Comparison of ENCODE assay signal across 30 cellular contexts in genomic region chr13:61670384-61671161, GRCh38.
"Had no signal": no experiment of that assay in that cellular context is flagged by ENCODE, and none has a peak within 500 bp of the region (broad histone marks: within the 10 kb centered on the region; RNA-seq: fewer than 3 reads in every experiment).

No MANE protein-coding gene starts in this region.

- H3K9ac ChIP-seq: KMS-11 had no signal

- ATAC-seq: activated CD8-positive, alpha-beta T cell treated with anti-CD3 and anti-CD28 coated beads for 36 hours; activated naive CD4-positive, alpha-beta T cell treated with anti-CD3 and anti-CD28 coated beads, Interleukin-2, amount 50 U/mL, for 72 hours; activated naive CD8-positive, alpha-beta T cell treated with anti-CD3 and anti-CD28 coated beads, Interleukin-2, amount 50 U/mL, for 24 hours; activated T-cell treated with anti-CD3 and anti-CD28 coated beads, Interleukin-2, amount 50 U/mL, for 72 hours; activated T-helper 17 cell treated with anti-CD3 and anti-CD28 coated beads, Interleukin-2, amount 50 U/mL, for 72 hours; PC-3 had no signal

- H3K9me3 ChIP-seq: Peyer's patch had no signal

- H3K27ac ChIP-seq: KMS-11, Peyer's patch, SK-N-MC had no signal

- H3K4me3 ChIP-seq: Peyer's patch, SK-N-MC had no signal

- H3K27ac Mint-ChIP-seq: activated CD4-positive, alpha-beta T cell treated with anti-CD3 and anti-CD28 coated beads, Interleukin-2, amount 10 ng/mL, durations not matched to agents 24 days and 14 days; activated CD8-positive, alpha-beta T cell treated with anti-CD3 and anti-CD28 coated beads for 36 hours; activated naive CD4-positive, alpha-beta T cell treated with anti-CD3 and anti-CD28 coated beads, Interleukin-2, amount 50 U/mL, for 72 hours; activated naive CD8-positive, alpha-beta T cell treated with anti-CD3 and anti-CD28 coated beads, Interleukin-2, amount 50 U/mL, for 24 hours; activated T-cell treated with anti-CD3 and anti-CD28 coated beads, Interleukin-2, amount 50 U/mL, for 72 hours; activated T-helper 17 cell treated with anti-CD3 and anti-CD28 coated beads, Interleukin-2, amount 50 U/mL, for 72 hours; brain; T-helper 1 cell treated with Interleukin-12 subunit alpha and Interleukin-12 subunit beta and Interleukin-4 antibody, amounts not matched to agents 30 μg/mL and 1 μg/mL, for 36 hours; T-helper 2 cell treated with Interferon-gamma antibody and Interleukin-4, amounts not matched to agents 5 μg/mL and 100 μg/mL, for 36 hours had no signal

- H3K36me3 Mint-ChIP-seq: activated naive CD4-positive, alpha-beta T cell treated with anti-CD3 and anti-CD28 coated beads, Interleukin-2, amount 50 U/mL, for 72 hours; brain had no signal

- DNase-seq: activated CD4-positive, alpha-beta T cell treated with anti-CD3 and anti-CD28 coated beads, Interleukin-2, amount 10 ng/mL, durations not matched to agents 24 days and 14 days; activated CD4-positive, alpha-beta T cell treated with anti-CD3 and anti-CD28 coated beads, Interleukin-2, amount 50 U/mL, for 4 hours; activated CD8-positive, alpha-beta T cell treated with anti-CD3 and anti-CD28 coated beads for 36 hours; activated effector memory CD4-positive, alpha-beta T cell treated with anti-CD3 and anti-CD28 coated beads, Interleukin-2, amount 50 U/mL, for 16 hours; activated naive CD4-positive, alpha-beta T cell treated with Interleukin-2 at 50 U/mL for 16 hours; activated naive CD8-positive, alpha-beta T cell treated with anti-CD3 and anti-CD28 coated beads, Interleukin-2, amount 50 U/mL, for 24 hours; activated T-cell treated with anti-CD3 and anti-CD28 coated beads, Interleukin-2, amount 50 U/mL, for 1 hour; activated T-cell treated with anti-CD3 and anti-CD28 coated beads, Interleukin-2, amount 50 U/mL, for 72 hours; anterior cingulate cortex; caudate nucleus; cerebellar nuclear complex; NCI-H1436 treated with DMSO at 0.1 percent for 48 hours; NCI-H187 treated with DMSO at 0.1 percent for 48 hours; NCI-H2081; NCI-H2171 treated with DMSO at 0.1 percent for 48 hours; NCI-H345; NCI-H524 treated with DMSO at 0.1 percent for 48 hours; NK-92 treated with Interleukin-12 subunit alpha and Interleukin-12 subunit beta, amount 100 ng/mL, for 24 hours; PC-3; Peyer's patch; Right ventricle myocardium superior had no signal

- H3K27me3 Mint-ChIP-seq: activated CD4-positive, alpha-beta T cell treated with anti-CD3 and anti-CD28 coated beads, Interleukin-2, amount 10 ng/mL, durations not matched to agents 24 days and 14 days; activated CD8-positive, alpha-beta T cell treated with anti-CD3 and anti-CD28 coated beads for 36 hours; activated naive CD8-positive, alpha-beta T cell treated with anti-CD3 and anti-CD28 coated beads, Interleukin-2, amount 50 U/mL, for 24 hours; activated T-helper 17 cell treated with anti-CD3 and anti-CD28 coated beads, Interleukin-2, amount 50 U/mL, for 72 hours; brain had no signal

- H3K4me1 ChIP-seq: Peyer's patch had no signal

- H3K36me3 ChIP-seq: Peyer's patch had no signal

- H3K4me1 Mint-ChIP-seq: activated CD4-positive, alpha-beta T cell treated with anti-CD3 and anti-CD28 coated beads, Interleukin-2, amount 10 ng/mL, durations not matched to agents 24 days and 14 days; activated naive CD8-positive, alpha-beta T cell treated with anti-CD3 and anti-CD28 coated beads, Interleukin-2, amount 50 U/mL, for 24 hours; activated T-helper 17 cell treated with anti-CD3 and anti-CD28 coated beads, Interleukin-2, amount 50 U/mL, for 72 hours; brain had no signal

- H3K4me3 Mint-ChIP-seq: activated CD4-positive, alpha-beta T cell treated with anti-CD3 and anti-CD28 coated beads, Interleukin-2, amount 10 ng/mL, durations not matched to agents 24 days and 14 days; activated CD8-positive, alpha-beta T cell treated with anti-CD3 and anti-CD28 coated beads for 36 hours; activated naive CD8-positive, alpha-beta T cell treated with anti-CD3 and anti-CD28 coated beads, Interleukin-2, amount 50 U/mL, for 24 hours; activated T-cell treated with anti-CD3 and anti-CD28 coated beads, Interleukin-2, amount 50 U/mL, for 72 hours; activated T-helper 17 cell treated with anti-CD3 and anti-CD28 coated beads, Interleukin-2, amount 50 U/mL, for 72 hours; brain; T-helper 1 cell treated with Interleukin-12 subunit alpha and Interleukin-12 subunit beta and Interleukin-4 antibody, amounts not matched to agents 30 μg/mL and 1 μg/mL, for 36 hours; T-helper 2 cell treated with Interferon-gamma antibody and Interleukin-4, amounts not matched to agents 5 μg/mL and 100 μg/mL, for 36 hours had no signal

- H3K4me2 ChIP-seq: KMS-11 had no signal

- FAIRE-seq: bronchial epithelial cell, TTC549 had no signal

- H3K27me3 ChIP-seq: Peyer's patch had no signal

- H3K9me3 Mint-ChIP-seq: activated CD4-positive, alpha-beta T cell treated with anti-CD3 and anti-CD28 coated beads, Interleukin-2, amount 10 ng/mL, durations not matched to agents 24 days and 14 days; activated naive CD8-positive, alpha-beta T cell treated with anti-CD3 and anti-CD28 coated beads, Interleukin-2, amount 50 U/mL, for 24 hours; brain had no signal
